10 cellular contexts compared by ENCODE assay signal in genomic region chr11:17386331-17387084, GRCh38. TPM values are rescaled to one million over a fixed set of nuclear protein-coding genes. Genes with fewer than 3 reads are reported as not detected.
DNase-seq lines count a peak whose midpoint lies in the region; ATAC-seq, FAIRE-seq and TF ChIP-seq lines count a peak whose summit lies in the region.
"Had no signal": no experiment of that assay in that cellular context is flagged by ENCODE, and none has a peak within 500 bp of the region (broad histone marks: within the 10 kb centered on the region; RNA-seq: fewer than 3 reads in every experiment).

No MANE protein-coding gene starts in this region.

- H3K4me3 ChIP-seq in adrenal gland (no peak overlapping the region), small intestine (ENCODE audit: low read depth in 1 of 2, low read length in 2 of 2) (no peak overlapping the region)
- H3K4me3 ChIP-seq: SK-N-MC, skin epidermis had no signal

- no peak for TF ChIP-seq POLR2A in adrenal gland (IDR thresholded peaks at IDR 0.05)

- ATAC-seq in GM18873 (IDR thresholded peaks at IDR 0.05; ENCODE audit: low FRiP score, unreplicated experiment) (peak; percentile 52), HG03378 (IDR thresholded peaks at IDR 0.05; ENCODE audit: unreplicated experiment) (peak; percentile 68), left ventricle myocardium superior (peak; percentile 89), GM21786 (IDR thresholded peaks at IDR 0.05; ENCODE audit: unreplicated experiment) (no peak)

- no peak for FAIRE-seq in small intestine (lab: Jason Lieb, UNC)

- H3K9me3 ChIP-seq in adrenal gland (replicated peaks in 1 of 3): no peaks in the 10 kb centered on the region
- no peaks in the 10 kb centered on the region for H3K9me3 ChIP-seq in small intestine (ENCODE audit: control insufficient read depth, low read depth)

- DNase-seq in OCI-M1 (lab: John Stamatoyannopoulos, UW) (peak; percentile 78), adrenal gland (peak in 6 of 7 donors; percentile 34 to 80 (median 58)), left ventricle myocardium superior (peak; percentile 76), small intestine (peak; percentile 51)

- H3K4me1 ChIP-seq in adrenal gland (replicated peaks in 1 of 2): peaks cover 3 to 4% of the 10 kb centered on the region in 2 donors
- H3K4me1 ChIP-seq in small intestine (ENCODE audit: control insufficient read depth in 2 of 2, insufficient read depth in 1 of 2, low read depth in 1 of 2, low read length in 1 of 2): no peaks in the 10 kb centered on the region

- H3K27ac ChIP-seq in C4-2B (no peak overlapping the region), adrenal gland (no peak overlapping the region), small intestine (ENCODE audit: low read depth in 1 of 2, low read length in 1 of 2) (no peak overlapping the region)
- H3K27ac ChIP-seq: SK-N-MC, skin epidermis had no signal

- TF ChIP-seq CTCF in C4-2B (conservative IDR thresholded peaks at IDR 0.05): peak; percentile 79
- peak; percentile 30 to 75 (median 60) for TF ChIP-seq CTCF in adrenal gland (IDR thresholded peaks at IDR 0.05)

- 74 to 76% (median 74%) methylated on average over 12 to 23 of the region's 23 CpGs for WGBS in adrenal gland, 4 donors
- WGBS in small intestine, 3 donors: 68 to 73% (median 71%) methylated on average over 23 of the region's 23 CpGs

- no peaks in the 10 kb centered on the region for H3K36me3 ChIP-seq in adrenal gland (replicated peaks in 1 of 2)
- H3K36me3 ChIP-seq in small intestine (ENCODE audit: control insufficient read depth in 2 of 2, insufficient read depth in 2 of 2, low read length in 2 of 2): no peaks in the 10 kb centered on the region

- H3K27me3 ChIP-seq in adrenal gland: no peaks in the 10 kb centered on the region
- no peaks in the 10 kb centered on the region for H3K27me3 ChIP-seq in small intestine (ENCODE audit: control insufficient read depth in 2 of 2, insufficient read depth in 2 of 2, low read length in 2 of 2)

- intact Hi-C loops in adrenal gland (cut with DNase I): loop anchor here (5.0 to 10.0 kb wide), 2 partner anchors 116 to 162 kb away; no protein-coding TSS in a partner anchor
- intact Hi-C loops in left ventricle myocardium superior (cut with micrococcal nuclease): no loop called here

RNA-seq across cellular contexts. Expression of gene KCNJ11, which starts 2.0 kb away (rescaled TPM):
- total RNA-seq in adrenal gland: 1 to 10 TPM in 6 of 8 donors, under 1 TPM in 2; 0.17 to 3.2 (median 1.8) TPM
- 1 to 10 TPM in 1 of 3 donors, under 1 TPM in 2; 0.27 to 1.6 (median 0.35) TPM for polyA plus RNA-seq in adrenal gland
- total RNA-seq in left ventricle myocardium superior: 29.2 TPM
- polyA plus RNA-seq in small intestine: 1 to 10 TPM in 1 of 3 donors, not detected in 2; 1.9 TPM

RNA-seq across cellular contexts. Expression of gene NCR3LG1, which starts 34.9 kb away (rescaled TPM):
- 1 to 10 TPM in 7 of 8 donors, under 1 TPM in 1; 0.76 to 7.3 (median 1.4) TPM for total RNA-seq in adrenal gland
- 1 to 10 TPM in 1 of 3 donors, under 1 TPM in 2; 0.13 to 3.6 (median 0.32) TPM for polyA plus RNA-seq in adrenal gland
- 0.55 TPM for total RNA-seq in left ventricle myocardium superior
- 1 to 10 TPM in 1 of 3 donors, under 1 TPM in 2; 0.22 to 4.5 (median 0.81) TPM for polyA plus RNA-seq in small intestine
